In the genomic region with DNA sequence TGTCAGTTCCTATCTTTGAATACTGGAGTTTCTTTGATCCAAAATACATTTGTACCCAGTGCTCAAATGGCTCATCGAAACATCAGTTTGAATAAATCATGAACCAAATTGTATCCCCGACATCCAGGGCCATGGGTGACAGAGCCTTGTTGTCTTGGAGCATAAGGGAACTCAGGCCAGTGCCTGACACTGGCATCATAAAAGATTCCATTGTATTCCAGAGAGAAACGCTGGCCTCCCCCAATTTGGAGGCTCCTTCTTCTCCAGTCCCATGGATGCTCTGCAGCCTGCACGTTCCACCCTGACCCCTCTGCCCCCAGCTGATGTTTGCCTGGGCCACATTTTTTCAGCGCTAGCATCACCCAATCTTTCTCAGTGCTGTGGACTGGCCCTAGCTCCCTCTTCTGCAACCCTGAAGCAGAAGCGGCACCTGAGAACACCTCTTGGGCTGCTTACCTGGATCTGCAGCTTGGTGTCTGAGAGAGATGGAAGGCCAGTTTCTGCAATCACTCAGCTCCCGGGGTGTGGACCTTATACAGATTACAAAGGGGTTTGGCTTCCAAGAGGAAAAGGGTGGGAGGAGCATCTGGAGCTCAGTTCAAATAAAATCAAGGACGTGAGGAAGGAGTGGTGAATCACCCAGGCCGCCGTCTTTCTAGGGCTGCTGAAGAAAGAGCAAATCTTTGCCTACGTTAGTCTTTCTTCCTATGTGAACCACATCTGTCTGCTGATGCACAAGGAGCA, we compare ENCODE assay signal across 10 cellular contexts. TPM values are rescaled to one million over a fixed set of nuclear protein-coding genes. Genes with fewer than 3 reads are reported as not detected.
DNase-seq lines count a peak whose midpoint lies in the region; ATAC-seq and TF ChIP-seq lines count a peak whose summit lies in the region.
"Had no signal": no experiment of that assay in that cellular context is flagged by ENCODE, and none has a peak within 500 bp of the region (broad histone marks: within the 10 kb centered on the region; RNA-seq: fewer than 3 reads in every experiment).

A gene (minus strand): TSS at position 504 of the 744 bp plus-strand sequence. CDS start 776 bp downstream, outside the sequence.

- H3K4me3 ChIP-seq in coronary artery (peak within 1 kb of the TSS; percentile 64), rectal smooth muscle tissue (ENCODE audit: low read length) (peak within 1 kb of the TSS; percentile 44)

- H3K27me3 ChIP-seq in rectal smooth muscle tissue (ENCODE audit: control insufficient read depth, insufficient read depth, low read length): no peaks in the 10 kb centered on the region

- peak within 1 kb of the TSS; percentile 61 for H3K4me3 Mint-ChIP-seq in Calu3 (ENCODE audit: low read depth, unreplicated experiment)
- no peak within 1 kb of the TSS for H3K4me3 Mint-ChIP-seq in natural killer cell treated with Interleukin-12 subunit alpha and Interleukin-12 subunit beta and Interleukin-15 and Interleukin-18, amount 100 ng/mL, for 72 hours
- H3K4me3 Mint-ChIP-seq: activated naive CD4-positive, alpha-beta T cell treated with anti-CD3 and anti-CD28 coated beads, Interleukin-2, amount 50 U/mL, for 24 hours had no signal

- DNase-seq in Calu3 (peak; percentile 52), coronary artery (ENCODE audit: low spot score) (no peak), left lobe of liver (ENCODE audit: low spot score) (no peak), iPS-NIHi7 (ENCODE audit: extremely low spot score) (no peak)
- DNase-seq in activated CD4-positive, alpha-beta T cell treated with anti-CD3 and anti-CD28 coated beads, Interleukin-2, amount 50 U/mL, for 1 hour: no peak
- DNase-seq in natural killer cell treated with Interleukin-12 subunit alpha and Interleukin-12 subunit beta and Interleukin-15 and Interleukin-18, amount 100 ng/mL, for 72 hours (ENCODE audit: low spot score): no peak
- DNase-seq: NCI-H510A treated with DMSO at 0.1 percent for 48 hours had no signal

- H3K27ac ChIP-seq in coronary artery (peak within 1 kb of the TSS; percentile 16 to 76), rectal smooth muscle tissue (ENCODE audit: low read depth, low read length) (peak within 1 kb of the TSS; percentile 34)

- intact Hi-C loops in Calu3 (cut with micrococcal nuclease; ENCODE audit: unreplicated experiment): loop anchor here (5.0 to 10.0 kb wide), 2 partner anchors 58 to 95 kb away; a partner anchor contains a TSS

- no peak within 1 kb of the TSS for H3K9ac ChIP-seq in rectal smooth muscle tissue (ENCODE audit: low read length)

- TF ChIP-seq CTCF in Calu3 (IDR thresholded peaks at IDR 0.05; ENCODE audit: unreplicated experiment) (no peak), coronary artery (IDR thresholded peaks at IDR 0.05) (no peak)

- H3K4me1 Mint-ChIP-seq in Calu3 (ENCODE audit: low read depth, unreplicated experiment): peaks cover 45% of the 10 kb centered on the region
- H3K4me1 Mint-ChIP-seq in natural killer cell treated with Interleukin-12 subunit alpha and Interleukin-12 subunit beta and Interleukin-15 and Interleukin-18, amount 100 ng/mL, for 72 hours (ENCODE audit: low read depth in 2 of 2): peaks cover 12 to 23% of the 10 kb centered on the region in 2 donors

- no peaks in the 10 kb centered on the region for H3K9me3 Mint-ChIP-seq in Calu3 (ENCODE audit: low read depth, unreplicated experiment)
- no peaks in the 10 kb centered on the region for H3K9me3 Mint-ChIP-seq in natural killer cell treated with Interleukin-12 subunit alpha and Interleukin-12 subunit beta and Interleukin-15 and Interleukin-18, amount 100 ng/mL, for 72 hours
- H3K9me3 Mint-ChIP-seq: activated naive CD4-positive, alpha-beta T cell treated with anti-CD3 and anti-CD28 coated beads, Interleukin-2, amount 50 U/mL, for 24 hours had no signal

- H3K27ac Mint-ChIP-seq in Calu3 (ENCODE audit: unreplicated experiment): no peak within 1 kb of the TSS
- no peak within 1 kb of the TSS for H3K27ac Mint-ChIP-seq in natural killer cell treated with Interleukin-12 subunit alpha and Interleukin-12 subunit beta and Interleukin-15 and Interleukin-18, amount 100 ng/mL, for 72 hours
- H3K27ac Mint-ChIP-seq: activated naive CD4-positive, alpha-beta T cell treated with anti-CD3 and anti-CD28 coated beads, Interleukin-2, amount 50 U/mL, for 24 hours had no signal

- CTCF ChIA-PET in Calu3 (lab: Charles Lee): interaction anchor here (0.6 to 1.2 kb wide), 5 partner anchors 9 to 88 kb away, joined by 3 to 8 read pairs (median 3); no protein-coding TSS in a partner anchor

- peaks cover 5% of the 10 kb centered on the region for H3K4me1 ChIP-seq in rectal smooth muscle tissue (ENCODE audit: control insufficient read depth, insufficient read depth, low read length)

- peaks cover 7% of the 10 kb centered on the region for H3K36me3 Mint-ChIP-seq in Calu3 (ENCODE audit: insufficient read depth, unreplicated experiment)
- no peaks in the 10 kb centered on the region for H3K36me3 Mint-ChIP-seq in natural killer cell treated with Interleukin-12 subunit alpha and Interleukin-12 subunit beta and Interleukin-15 and Interleukin-18, amount 100 ng/mL, for 72 hours
- H3K36me3 Mint-ChIP-seq: activated naive CD4-positive, alpha-beta T cell treated with anti-CD3 and anti-CD28 coated beads, Interleukin-2, amount 50 U/mL, for 24 hours had no signal

- no peaks in the 10 kb centered on the region for H3K27me3 Mint-ChIP-seq in Calu3 (ENCODE audit: unreplicated experiment)
- peaks cover 0 to 2% of the 10 kb centered on the region in 2 donors for H3K27me3 Mint-ChIP-seq in natural killer cell treated with Interleukin-12 subunit alpha and Interleukin-12 subunit beta and Interleukin-15 and Interleukin-18, amount 100 ng/mL, for 72 hours

- no TSS peak for BruUV-seq in Calu3 (replicated peaks; lab: Mats Ljungman, UMichigan)

- ATAC-seq in left lobe of liver (peak; percentile 43), HG02642 (IDR thresholded peaks at IDR 0.05; ENCODE audit: poor library complexity, unreplicated experiment) (no peak)
- ATAC-seq in natural killer cell treated with Interleukin-12 subunit alpha and Interleukin-12 subunit beta and Interleukin-15 and Interleukin-18, amount 100 ng/mL, for 72 hours: no peak

- H3K36me3 ChIP-seq in rectal smooth muscle tissue (ENCODE audit: control insufficient read depth, insufficient read depth, low read length): no peaks in the 10 kb centered on the region

RNA-seq across cellular contexts. Expression of the gene that starts here (rescaled TPM):
- total RNA-seq in Calu3 (2022): 40.2 and 45.8 TPM in 2 replicates
- 21.4 TPM for total RNA-seq in left lobe of liver
- not detected for total RNA-seq in natural killer cell treated with Interleukin-12 subunit alpha and Interleukin-12 subunit beta and Interleukin-15 and Interleukin-18, amount 100 ng/mL, for 72 hours

Comparison
In these comparisons a context has a peak if more than half of its experiments do, and no peak if none do; other contexts are left out.
1. RNA of the gene that starts here (total RNA-seq): 40.2 to 45.8 TPM in Calu3 and 21.4 TPM in left lobe of liver (single experiment); not detected in natural killer cell treated with Interleukin-12 subunit alpha and Interleukin-12 subunit beta and Interleukin-15 and Interleukin-18, amount 100 ng/mL, for 72 hours; every median in the first group is over 10 times any median in the second.